2 cellular contexts compared by ENCODE assay signal in genomic region chr10:19699299-19699698, GRCh38.
TF ChIP-seq lines count a peak whose summit lies in the region.

No MANE protein-coding gene starts in this region.

TF ChIP-seq in HepG2, 621 proteins besides CTCF, POLR2A, EP300 and RAD21:
- TF ChIP-seq ZFAT (CRISPR knock-in tag; conservative IDR thresholded peaks at IDR 0.05) (no peak), YEATS2 (CRISPR knock-in tag; IDR thresholded peaks at IDR 0.05; ENCODE audit: borderline replicate concordance) (no peak), PATZ1 (CRISPR knock-in tag; IDR thresholded peaks at IDR 0.05) (no peak), PCBP2 (optimal IDR thresholded peaks at IDR 0.05; ENCODE audit: low read depth, low read length, poor library complexity, severe bottlenecking) (peak; percentile 26), ZBTB2 (CRISPR knock-in tag; IDR thresholded peaks at IDR 0.05; ENCODE audit: low read depth) (no peak)

TF ChIP-seq in IMR-90, 13 proteins besides CTCF, POLR2A, EP300 and RAD21:
- TF ChIP-seq MXI1 (IDR thresholded peaks at IDR 0.05; ENCODE audit: borderline replicate concordance, low read depth, low read length) (no peak), ELK1 (IDR thresholded peaks at IDR 0.05; ENCODE audit: borderline replicate concordance, low read depth, low read length) (no peak), BHLHE40 (IDR thresholded peaks at IDR 0.05; ENCODE audit: low read depth, low read length) (no peak), MAFK (IDR thresholded peaks at IDR 0.05; ENCODE audit: low read depth, low read length) (no peak)
